ENCODE assay signal across 1 cellular context in genomic region chr1:50420689-50421365, GRCh38.
TF ChIP-seq lines count a peak whose summit lies in the region.

No MANE protein-coding gene starts in this region.

TF ChIP-seq in WTC11, 78 proteins besides CTCF, POLR2A, EP300 and RAD21 (continued from another document and continues in another):
- TF ChIP-seq ZNF512 (CRISPR knock-in tag; IDR thresholded peaks at IDR 0.05; ENCODE audit: borderline replicate concordance) (0 out of 2 replicates have a peak, but pooled peaks have one; percentile 25), HMGA2 (CRISPR knock-in tag; IDR thresholded peaks at IDR 0.05) (no peak), SP1 (CRISPR knock-in tag; conservative IDR thresholded peaks at IDR 0.05) (0 out of 2 replicates have a peak, but pooled peaks have one; percentile 20), E2F5 (CRISPR knock-in tag; IDR thresholded peaks at IDR 0.05) (no peak), ZNF281 (CRISPR knock-in tag; IDR thresholded peaks at IDR 0.05) (no peak), HMGXB4 (CRISPR knock-in tag; IDR thresholded peaks at IDR 0.05) (0 out of 2 replicates have a peak, but pooled peaks have one; percentile 31), ZNF532 (CRISPR knock-in tag; IDR thresholded peaks at IDR 0.05; ENCODE audit: borderline replicate concordance) (no peak), CREB1 (CRISPR knock-in tag; IDR thresholded peaks at IDR 0.05) (no peak), NR2C2 (CRISPR knock-in tag; IDR thresholded peaks at IDR 0.05) (no peak), RELA (CRISPR knock-in tag; IDR thresholded peaks at IDR 0.05; ENCODE audit: borderline replicate concordance) (no peak), KAT7 (CRISPR knock-in tag; IDR thresholded peaks at IDR 0.05; ENCODE audit: borderline replicate concordance) (no peak), NFATC4 (CRISPR knock-in tag; IDR thresholded peaks at IDR 0.05) (no peak), OVOL2 (CRISPR knock-in tag; IDR thresholded peaks at IDR 0.05; ENCODE audit: borderline replicate concordance) (no peak), SMAD4 (CRISPR knock-in tag; IDR thresholded peaks at IDR 0.05) (no peak), PREB (CRISPR knock-in tag; IDR thresholded peaks at IDR 0.05; ENCODE audit: borderline replicate concordance) (no peak), AFF4 (CRISPR knock-in tag; IDR thresholded peaks at IDR 0.05; ENCODE audit: borderline replicate concordance) (no peak), ATF1 (CRISPR knock-in tag; IDR thresholded peaks at IDR 0.05) (no peak), TEAD4 (CRISPR knock-in tag; IDR thresholded peaks at IDR 0.05) (0 out of 2 replicates have a peak, but pooled peaks have one; percentile 27), GTF2I (CRISPR knock-in tag; conservative IDR thresholded peaks at IDR 0.05) (no peak), ELF4 (CRISPR knock-in tag; IDR thresholded peaks at IDR 0.05; ENCODE audit: low read depth) (no peak), PRDM15 (CRISPR knock-in tag; IDR thresholded peaks at IDR 0.05) (no peak), ZNF671 (CRISPR knock-in tag; IDR thresholded peaks at IDR 0.05) (no peak), NFYB (CRISPR knock-in tag; conservative IDR thresholded peaks at IDR 0.05; ENCODE audit: low read depth) (no peak), ZNF232 (CRISPR knock-in tag; IDR thresholded peaks at IDR 0.05) (no peak), ETV6 (CRISPR knock-in tag; IDR thresholded peaks at IDR 0.05) (no peak), FOXJ3 (CRISPR knock-in tag; IDR thresholded peaks at IDR 0.05; ENCODE audit: borderline replicate concordance) (no peak), ZNF396 (CRISPR knock-in tag; IDR thresholded peaks at IDR 0.05; ENCODE audit: borderline replicate concordance) (no peak), EMX1 (CRISPR knock-in tag; IDR thresholded peaks at IDR 0.05) (no peak), NR3C1 (CRISPR knock-in tag; conservative IDR thresholded peaks at IDR 0.05; ENCODE audit: low read depth) (no peak), TCF7 (CRISPR knock-in tag; IDR thresholded peaks at IDR 0.05; ENCODE audit: low read depth) (peak; percentile 68; the same call in 1 of the 2 replicates), CREM (CRISPR knock-in tag; IDR thresholded peaks at IDR 0.05) (no peak), JUN (CRISPR knock-in tag; IDR thresholded peaks at IDR 0.05) (0 out of 2 replicates have a peak, but pooled peaks have one; percentile 20), ATF3 (CRISPR knock-in tag; conservative IDR thresholded peaks at IDR 0.05) (no peak), USF1 (CRISPR knock-in tag; IDR thresholded peaks at IDR 0.05) (no peak)
